In genomic region chr10:94673614-94674321, GRCh38 we compare ENCODE assay signal across 1 cellular context.
A peak's percentile ranks its signal among the peaks of the same experiment; 100 is the strongest.
TF ChIP-seq lines count a peak whose summit lies in the region.

No MANE protein-coding gene starts in this region.

TF ChIP-seq in HEK293, 187 proteins besides CTCF, POLR2A, EP300 and RAD21 (continued from another document and continues in another):
- TF ChIP-seq PRDM4 (tag by site-specific recombination; IDR thresholded peaks at IDR 0.05) (no peak), ZNF350 (tag by site-specific recombination; IDR thresholded peaks at IDR 0.05) (no peak), HIC1 (tag by site-specific recombination; IDR thresholded peaks at IDR 0.05) (peak; percentile 98), KLF17 (tag by site-specific recombination; IDR thresholded peaks at IDR 0.05) (peak; percentile 98), ZSCAN16 (tag by site-specific recombination; IDR thresholded peaks at IDR 0.05) (no peak), INSM2 (tag by site-specific recombination; IDR thresholded peaks at IDR 0.05) (peak; percentile 91), ZNF324 (tag by site-specific recombination; IDR thresholded peaks at IDR 0.05) (peak; percentile 99), OSR2 (tag by site-specific recombination; IDR thresholded peaks at IDR 0.05) (no peak), HOXD13 (CRISPR knock-in tag; IDR thresholded peaks at IDR 0.05; ENCODE audit: borderline replicate concordance) (no peak), ZNF561 (tag by site-specific recombination; IDR thresholded peaks at IDR 0.05; ENCODE audit: borderline replicate concordance) (no peak), MZF1 (tag by site-specific recombination; IDR thresholded peaks at IDR 0.05; ENCODE audit: borderline replicate concordance) (no peak), GLI4 (tag by site-specific recombination; IDR thresholded peaks at IDR 0.05) (no peak), ZNF514 (tag by site-specific recombination; IDR thresholded peaks at IDR 0.05) (no peak), ZNF510 (tag by site-specific recombination; IDR thresholded peaks at IDR 0.05; ENCODE audit: insufficient replicate concordance) (no peak), ZNF670 (tag by site-specific recombination; IDR thresholded peaks at IDR 0.05; ENCODE audit: low read depth) (no peak), KLF7 (tag by site-specific recombination; IDR thresholded peaks at IDR 0.05; ENCODE audit: borderline replicate concordance) (no peak), EGR2 (tag by site-specific recombination; IDR thresholded peaks at IDR 0.05; ENCODE audit: low read depth) (no peak), ZNF311 (tag by site-specific recombination; IDR thresholded peaks at IDR 0.05; ENCODE audit: borderline replicate concordance) (no peak), ZNF76 (tag by site-specific recombination; IDR thresholded peaks at IDR 0.05; ENCODE audit: borderline replicate concordance, low read depth) (peak; percentile 58; the same call in 1 of the 2 replicates), ZNF610 (tag by site-specific recombination; IDR thresholded peaks at IDR 0.05; ENCODE audit: borderline replicate concordance) (no peak), ZNF48 (tag by site-specific recombination; IDR thresholded peaks at IDR 0.05) (no peak), ZNF639 (tag by site-specific recombination; IDR thresholded peaks at IDR 0.05) (peak; percentile 100), SALL2 (tag by site-specific recombination; IDR thresholded peaks at IDR 0.05; ENCODE audit: borderline replicate concordance) (no peak), ZNF362 (tag by site-specific recombination; IDR thresholded peaks at IDR 0.05) (peak; percentile 49), ZNF10 (tag by site-specific recombination; IDR thresholded peaks at IDR 0.05) (no peak), ZNF223 (tag by site-specific recombination; IDR thresholded peaks at IDR 0.05) (no peak), ZNF398 (tag by site-specific recombination; IDR thresholded peaks at IDR 0.05) (peak; percentile 78), GLIS2 (tag by site-specific recombination; IDR thresholded peaks at IDR 0.05) (no peak), ZNF792 (tag by site-specific recombination; IDR thresholded peaks at IDR 0.05) (no peak), ZNF558 (tag by site-specific recombination; IDR thresholded peaks at IDR 0.05) (peak; percentile 96), YY1 (tag by site-specific recombination; IDR thresholded peaks at IDR 0.05) (no peak), ZBTB21 (tag by site-specific recombination; IDR thresholded peaks at IDR 0.05) (peak; percentile 99), ZNF423 (tag by site-specific recombination; IDR thresholded peaks at IDR 0.05) (no peak), PRDM2 (tag by site-specific recombination; IDR thresholded peaks at IDR 0.05; ENCODE audit: borderline replicate concordance) (no peak), RBAK (tag by site-specific recombination; IDR thresholded peaks at IDR 0.05) (no peak), HOXA7 (CRISPR knock-in tag; IDR thresholded peaks at IDR 0.05; ENCODE audit: borderline replicate concordance) (no peak), ZBTB11 (tag by site-specific recombination; conservative IDR thresholded peaks at IDR 0.05; ENCODE audit: low read depth) (no peak), ZNF184 (tag by site-specific recombination; IDR thresholded peaks at IDR 0.05) (peak; percentile 94), KLF10 (tag by site-specific recombination; IDR thresholded peaks at IDR 0.05) (peak; percentile 74), ZNF660 (tag by site-specific recombination; IDR thresholded peaks at IDR 0.05) (peak; percentile 97)
